Comparison of ENCODE assay signal across 1 cellular context in genomic region chr5:178203670-178204204, GRCh38.
TF ChIP-seq lines count a peak whose summit lies in the region.

No MANE protein-coding gene starts in this region.

TF ChIP-seq in GM12878, 131 proteins besides CTCF, POLR2A, EP300 and RAD21:
- TF ChIP-seq TCF12 (IDR thresholded peaks at IDR 0.05; ENCODE audit: low read depth, low read length) (no peak), MLLT1 (IDR thresholded peaks at IDR 0.05) (peak; percentile 29; the same call in 1 of the 2 replicates)
TF ChIP-seq in GM12878: peak in this region for 1.
